In the genomic region with DNA sequence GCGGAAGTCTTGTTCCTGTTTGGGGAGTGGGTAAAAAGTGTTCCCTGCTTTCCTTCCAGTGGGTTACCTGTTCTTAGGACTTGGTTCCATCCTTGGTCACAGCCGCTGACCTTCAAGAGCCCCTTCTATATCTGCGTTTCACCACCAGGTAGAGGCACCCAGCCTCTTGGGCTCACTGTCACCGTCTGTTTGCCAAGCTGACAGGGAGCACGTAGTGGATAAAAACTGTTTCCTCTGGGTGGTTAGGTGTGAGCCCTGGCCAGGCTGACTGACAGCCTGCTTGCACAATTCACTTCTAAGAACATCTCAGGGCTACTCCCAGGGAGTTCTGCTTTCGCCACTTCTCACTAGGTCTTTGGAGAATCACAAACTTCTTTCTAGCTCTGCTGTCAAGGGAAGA, we compare ENCODE assay signal across 15 cellular contexts. TPM values are rescaled to one million over a fixed set of nuclear protein-coding genes. Genes with fewer than 3 reads are reported as not detected.
DNase-seq lines count a peak whose midpoint lies in the region; ATAC-seq and TF ChIP-seq lines count a peak whose summit lies in the region.
"Had no signal": no experiment of that assay in that cellular context is flagged by ENCODE, and none has a peak within 500 bp of the region (broad histone marks: within the 10 kb centered on the region; RNA-seq: fewer than 3 reads in every experiment).

No MANE protein-coding gene starts in this region.

- H3K4me3 ChIP-seq in RWPE2 (ENCODE audit: severe bottlenecking) (no peak overlapping the region), esophagus squamous epithelium (no peak overlapping the region)
- H3K4me3 ChIP-seq: skin epidermis had no signal

- peak; percentile 51 for ATAC-seq in RWPE2 (ENCODE audit: low read depth)
- no peak for ATAC-seq in activated CD8-positive, alpha-beta memory T cell treated with anti-CD3 and anti-CD28 coated beads, Interleukin-2, amount 10 ng/mL, durations not matched to agents 7 days and 5 days

- H3K36me3 Mint-ChIP-seq in osteocyte (ENCODE audit: unreplicated experiment), result no peaks in the 10 kb centered on the region
- H3K36me3 Mint-ChIP-seq in activated CD8-positive, alpha-beta memory T cell treated with anti-CD3 and anti-CD28 coated beads, Interleukin-2, amount 10 ng/mL, durations not matched to agents 7 days and 5 days, result no peaks in the 10 kb centered on the region
- H3K36me3 Mint-ChIP-seq: memory B cell had no signal

- H3K27ac ChIP-seq in RWPE2 (ENCODE audit: poor library complexity, severe bottlenecking), result peak overlapping the region; percentile 96
- H3K27ac ChIP-seq in esophagus squamous epithelium, result peak overlapping the region; percentile 54 to 87 (median 81)

- H3K4me1 Mint-ChIP-seq in osteocyte (ENCODE audit: unreplicated experiment), result peaks cover 51% of the 10 kb centered on the region
- peaks cover 17% of the 10 kb centered on the region for H3K4me1 Mint-ChIP-seq in activated CD8-positive, alpha-beta memory T cell treated with anti-CD3 and anti-CD28 coated beads, Interleukin-2, amount 10 ng/mL, durations not matched to agents 7 days and 5 days

- no peaks in the 10 kb centered on the region for H3K27me3 Mint-ChIP-seq in osteocyte (ENCODE audit: unreplicated experiment)
- H3K27me3 Mint-ChIP-seq in activated CD8-positive, alpha-beta memory T cell treated with anti-CD3 and anti-CD28 coated beads, Interleukin-2, amount 10 ng/mL, durations not matched to agents 7 days and 5 days, result peaks cover 55% of the 10 kb centered on the region

- H3K4me1 ChIP-seq in RWPE2 (ENCODE audit: insufficient read depth, poor library complexity, severe bottlenecking) (peaks cover 24% of the 10 kb centered on the region), esophagus squamous epithelium (peaks cover 13 to 36% (median 14%) of the 10 kb centered on the region in 3 donors)

- WGBS in esophagus squamous epithelium, 2 donors, result 55 to 58% methylated on average over 6 of the region's 6 CpGs

- H3K4me3 Mint-ChIP-seq in osteocyte (ENCODE audit: unreplicated experiment), result no peak overlapping the region
- no peak overlapping the region for H3K4me3 Mint-ChIP-seq in activated CD8-positive, alpha-beta memory T cell treated with anti-CD3 and anti-CD28 coated beads, Interleukin-2, amount 10 ng/mL, durations not matched to agents 7 days and 5 days
- H3K4me3 Mint-ChIP-seq: activated naive CD8-positive, alpha-beta T cell; memory B cell; T-helper 1 cell treated with Interleukin-12 subunit alpha and Interleukin-12 subunit beta and Interleukin-4 antibody, amounts not matched to agents 30 μg/mL and 1 μg/mL, for 36 hours had no signal

- H3K9me3 Mint-ChIP-seq in osteocyte (ENCODE audit: unreplicated experiment), result no peaks in the 10 kb centered on the region
- no peaks in the 10 kb centered on the region for H3K9me3 Mint-ChIP-seq in activated CD8-positive, alpha-beta memory T cell treated with anti-CD3 and anti-CD28 coated beads, Interleukin-2, amount 10 ng/mL, durations not matched to agents 7 days and 5 days (ENCODE audit: low read depth)
- H3K9me3 Mint-ChIP-seq: memory B cell; T-helper 1 cell treated with Interleukin-12 subunit alpha and Interleukin-12 subunit beta and Interleukin-4 antibody, amounts not matched to agents 30 μg/mL and 1 μg/mL, for 36 hours had no signal

- H3K27me3 ChIP-seq in RWPE2 (ENCODE audit: insufficient read depth, poor library complexity, severe bottlenecking) (no peaks in the 10 kb centered on the region), esophagus squamous epithelium (peaks cover 0 to 25% (median 0%) of the 10 kb centered on the region in 4 donors)

- intact Hi-C loops in esophagus squamous epithelium (cut with DNase I), result no loop called here

- H3K27ac Mint-ChIP-seq in osteocyte (ENCODE audit: unreplicated experiment), result peak overlapping the region; percentile 77
- no peak overlapping the region for H3K27ac Mint-ChIP-seq in activated CD8-positive, alpha-beta memory T cell treated with anti-CD3 and anti-CD28 coated beads, Interleukin-2, amount 10 ng/mL, durations not matched to agents 7 days and 5 days
- H3K27ac Mint-ChIP-seq: activated naive CD8-positive, alpha-beta T cell; memory B cell; T-helper 1 cell treated with Interleukin-12 subunit alpha and Interleukin-12 subunit beta and Interleukin-4 antibody, amounts not matched to agents 30 μg/mL and 1 μg/mL, for 36 hours had no signal

- no peaks in the 10 kb centered on the region for H3K9me3 ChIP-seq in RWPE2 (ENCODE audit: severe bottlenecking)
- H3K9me3 ChIP-seq in esophagus squamous epithelium, result no peaks in the 10 kb centered on the region

- TF ChIP-seq POLR2A in esophagus squamous epithelium (IDR thresholded peaks at IDR 0.05), result no peak

- TF ChIP-seq CTCF in RWPE2 (IDR thresholded peaks at IDR 0.05; ENCODE audit: poor library complexity, severe bottlenecking) (no peak), esophagus squamous epithelium (IDR thresholded peaks at IDR 0.05) (no peak), osteocyte (IDR thresholded peaks at IDR 0.05) (no peak)

- H3K36me3 ChIP-seq in RWPE2 (ENCODE audit: low read depth) (0 out of 2 replicates have a peak, but pooled peaks cover 4% of the 10 kb centered on the region), esophagus squamous epithelium (no peaks in the 10 kb centered on the region)

- DNase-seq in ELF-1 (ENCODE audit: low read depth, low spot score) (peak; percentile 26), RWPE2 (ENCODE audit: low spot score) (no peak), esophagus squamous epithelium (lab: John Stamatoyannopoulos, UW) (no peak), osteocyte (ENCODE audit: extremely low spot score, unreplicated experiment) (no peak), HK-2 (ENCODE audit: unreplicated experiment) (no peak), activated T-cell treated with anti-CD3 and anti-CD28 coated beads for 4 hours (no peak)
- no peak for DNase-seq in activated CD8-positive, alpha-beta memory T cell treated with anti-CD3 and anti-CD28 coated beads, Interleukin-2, amount 10 ng/mL, durations not matched to agents 7 days and 5 days
- no peak for DNase-seq in stimulated activated naive CD4-positive, alpha-beta T cell (lab: John Stamatoyannopoulos, UW)
- DNase-seq: activated CD8-positive, alpha-beta memory T cell treated with anti-CD3 and anti-CD28 coated beads for 24 hours; NCI-H1105 treated with DMSO at 0.1 percent for 48 hours had no signal

- CTCF ChIA-PET in activated CD8-positive, alpha-beta memory T cell treated with anti-CD3 and anti-CD28 coated beads, Interleukin-2, amount 10 ng/mL, durations not matched to agents 7 days and 5 days (lab: Charles Lee), result interaction anchor here (0.7 to 6.0 kb wide), 11 partner anchors 8 to 734 kb away, joined by 3 to 129 read pairs (median 8); no protein-coding TSS in a partner anchor

RNA-seq across cellular contexts. Expression of gene JPH2, which starts 1.8 kb away (rescaled TPM):
- 10 to 100 TPM in 1 of 4 donors, 1 to 10 TPM in 3; 2.4 to 32.0 (median 6.8) TPM for total RNA-seq in esophagus squamous epithelium
- 14.2 and 16.5 TPM in 2 replicates for total RNA-seq in osteocyte
- total RNA-seq in activated CD8-positive, alpha-beta memory T cell treated with anti-CD3 and anti-CD28 coated beads, Interleukin-2, amount 10 ng/mL, durations not matched to agents 7 days and 5 days, result not detected

RNA-seq across cellular contexts. Expression of gene OSER1, which starts 21.8 kb away (rescaled TPM):
- 10 to 100 TPM; 16.1 to 62.2 (median 25.0) TPM for total RNA-seq in esophagus squamous epithelium
- total RNA-seq in osteocyte, result 41.2 and 44.9 TPM in 2 replicates
- total RNA-seq in activated CD8-positive, alpha-beta memory T cell treated with anti-CD3 and anti-CD28 coated beads, Interleukin-2, amount 10 ng/mL, durations not matched to agents 7 days and 5 days, result 10 to 100 TPM; 22.9 to 30.5 TPM

RNA-seq across cellular contexts. Expression of gene GDAP1L1, which starts 58.4 kb away (rescaled TPM):
- not detected for total RNA-seq in esophagus squamous epithelium
- not detected in 2 replicates for total RNA-seq in osteocyte
- not detected for total RNA-seq in activated CD8-positive, alpha-beta memory T cell treated with anti-CD3 and anti-CD28 coated beads, Interleukin-2, amount 10 ng/mL, durations not matched to agents 7 days and 5 days
- total RNA-seq: B cell had no signal
